Comparison of ENCODE assay signal across 13 cellular contexts in the genomic region with DNA sequence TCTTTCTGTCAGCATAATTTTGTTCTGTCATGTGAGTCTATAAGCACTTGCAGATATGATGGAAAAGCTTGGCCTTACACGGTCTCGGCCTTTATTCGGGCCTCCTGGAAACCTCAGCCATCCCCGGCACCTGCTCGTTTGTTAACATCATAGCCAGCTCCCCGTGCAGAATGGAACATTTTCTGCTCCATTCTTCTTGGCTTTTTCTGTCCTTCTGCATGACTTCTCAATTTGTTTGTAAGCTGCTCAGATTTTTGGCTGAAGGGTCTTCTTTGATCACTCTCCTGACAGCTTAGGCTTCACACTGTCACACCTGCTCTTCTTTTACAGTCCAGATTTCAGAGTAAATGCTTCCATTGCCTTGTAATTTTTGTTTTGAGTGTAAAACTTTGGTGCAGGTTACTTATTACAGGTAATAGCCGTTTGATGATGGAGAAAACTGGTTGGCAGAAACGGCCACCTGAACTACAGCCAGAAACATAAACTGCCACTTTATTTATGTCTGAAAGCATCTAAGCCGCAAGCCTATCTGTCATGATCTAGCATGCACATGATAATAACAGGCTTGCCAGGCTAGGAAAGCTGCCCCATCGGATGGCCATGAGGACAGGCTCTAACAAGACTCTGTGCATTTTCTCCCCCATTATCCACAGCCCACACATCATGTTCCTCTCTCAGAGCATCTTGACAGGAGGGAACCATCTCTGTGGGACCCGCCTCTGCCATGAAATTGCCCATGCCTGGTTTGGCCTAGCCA.
DNase-seq lines count a peak whose midpoint lies in the region; ATAC-seq lines count a peak whose summit lies in the region.
"Had no signal": no experiment of that assay in that cellular context is flagged by ENCODE, and none has a peak within 500 bp of the region (broad histone marks: within the 10 kb centered on the region; RNA-seq: fewer than 3 reads in every experiment).

No MANE protein-coding gene starts in this region.

- no peak for ATAC-seq in HG03378 (IDR thresholded peaks at IDR 0.05; ENCODE audit: unreplicated experiment)
- no peak for ATAC-seq in effector memory CD8-positive, alpha-beta T cell (replicated peaks)
- ATAC-seq: mucosa of descending colon had no signal

- H4K20me1 ChIP-seq in Karpas-422 (ENCODE audit: insufficient read depth, low read depth, low read length) = no peaks in the 10 kb centered on the region; the same call in 1 of the 2 replicates

- no peaks in the 10 kb centered on the region for H3K27me3 Mint-ChIP-seq in effector memory CD8-positive, alpha-beta T cell
- H3K27me3 Mint-ChIP-seq: activated naive CD8-positive, alpha-beta T cell treated with anti-CD3 and anti-CD28 coated beads for 36 hours; CD4-positive, alpha-beta memory T cell had no signal

- H3K4me3 ChIP-seq in Karpas-422 (ENCODE audit: low read length) (no peak overlapping the region), adipocyte (ENCODE audit: low read length) (peak overlapping the region; percentile 7), stomach smooth muscle (ENCODE audit: low read length in 2 of 2) (no peak overlapping the region)
- H3K4me3 ChIP-seq: mucosa of descending colon had no signal

- no peaks in the 10 kb centered on the region for H3K36me3 ChIP-seq in Karpas-422 (ENCODE audit: insufficient read depth, low read length)
- no peaks in the 10 kb centered on the region for H3K36me3 ChIP-seq in adipocyte (ENCODE audit: control insufficient read depth, insufficient read depth, low read length, severe bottlenecking)
- H3K36me3 ChIP-seq in stomach smooth muscle (ENCODE audit: control insufficient read depth in 2 of 2, insufficient read depth in 2 of 2, low read length in 2 of 2) = no peaks in the 10 kb centered on the region

- no peaks in the 10 kb centered on the region for H3K9me3 Mint-ChIP-seq in effector memory CD8-positive, alpha-beta T cell
- H3K9me3 Mint-ChIP-seq: activated naive CD8-positive, alpha-beta T cell treated with anti-CD3 and anti-CD28 coated beads for 36 hours; CD4-positive, alpha-beta memory T cell had no signal

- H3K9me3 ChIP-seq in Karpas-422 (ENCODE audit: low read length) (no peaks in the 10 kb centered on the region), adipocyte (ENCODE audit: control insufficient read depth, low read length) (no peaks in the 10 kb centered on the region), stomach smooth muscle (ENCODE audit: control insufficient read depth in 2 of 2, low read length in 2 of 2) (no peaks in the 10 kb centered on the region)
- H3K9me3 ChIP-seq: mucosa of descending colon had no signal

- DNase-seq in Karpas-422 (no peak), adipocyte (ENCODE audit: low read depth) (no peak), NCI-H187 treated with DMSO at 0.1 percent for 48 hours (lab: John Stamatoyannopoulos, UW) (no peak), kidney tubule cell (ENCODE audit: low spot score) (no peak)
- no peak for DNase-seq in effector memory CD8-positive, alpha-beta T cell
- DNase-seq: activated naive CD8-positive, alpha-beta T cell treated with anti-CD3 and anti-CD28 coated beads for 36 hours; CD4-positive, alpha-beta memory T cell; effector CD8-positive, alpha-beta T cell; hypothalamus; mucosa of descending colon had no signal

- H3K9me2 ChIP-seq in Karpas-422 (replicated peaks; ENCODE audit: insufficient read depth, low read length) = no peaks in the 10 kb centered on the region

- peak overlapping the region; percentile 52; the same call in 1 of the 2 replicates for H3K9ac ChIP-seq in Karpas-422 (ENCODE audit: low read length)
- peak overlapping the region; percentile 89 for H3K9ac ChIP-seq in adipocyte (ENCODE audit: low read length)
- no peak overlapping the region for H3K9ac ChIP-seq in stomach smooth muscle (ENCODE audit: low read length in 2 of 2)

- no peaks in the 10 kb centered on the region for H3K79me2 ChIP-seq in Karpas-422 (ENCODE audit: low read length)

- H3K4me1 ChIP-seq in Karpas-422 (ENCODE audit: low read length) (peaks cover 26% of the 10 kb centered on the region), adipocyte (ENCODE audit: control insufficient read depth, insufficient read depth, low read length) (peaks cover 59% of the 10 kb centered on the region), stomach smooth muscle (ENCODE audit: control insufficient read depth, insufficient read depth, low read length) (peaks cover 44% of the 10 kb centered on the region)

- peak overlapping the region; percentile 59 for H3K4me2 ChIP-seq in Karpas-422 (ENCODE audit: low read depth, low read length, poor library complexity, severe bottlenecking)

- H3K27ac Mint-ChIP-seq in effector memory CD8-positive, alpha-beta T cell = no peak overlapping the region
- H3K27ac Mint-ChIP-seq: activated naive CD8-positive, alpha-beta T cell treated with anti-CD3 and anti-CD28 coated beads for 36 hours had no signal

- H3K27me3 ChIP-seq in Karpas-422 (ENCODE audit: low read length) (no peaks in the 10 kb centered on the region), adipocyte (replicated peaks; ENCODE audit: control insufficient read depth, insufficient read depth, low read length) (no peaks in the 10 kb centered on the region), layer of hippocampus (ENCODE audit: control insufficient read depth, insufficient read depth, low read length) (no peaks in the 10 kb centered on the region), stomach smooth muscle (ENCODE audit: control insufficient read depth in 1 of 2, insufficient read depth in 2 of 2, low read length in 2 of 2) (no peaks in the 10 kb centered on the region)

- H3K27ac ChIP-seq in Karpas-422 (ENCODE audit: low read length) = peak overlapping the region; percentile 62
- peak overlapping the region; percentile 74 for H3K27ac ChIP-seq in layer of hippocampus (ENCODE audit: low read depth, low read length)
- peak overlapping the region; percentile 80 for H3K27ac ChIP-seq in stomach smooth muscle (ENCODE audit: low read length)

- no peak overlapping the region for H2AFZ ChIP-seq in Karpas-422 (ENCODE audit: low read length)

- H3K4me3 Mint-ChIP-seq in effector memory CD8-positive, alpha-beta T cell = no peak overlapping the region
- H3K4me3 Mint-ChIP-seq: activated naive CD8-positive, alpha-beta T cell treated with anti-CD3 and anti-CD28 coated beads for 36 hours; CD4-positive, alpha-beta memory T cell had no signal

- H3K36me3 Mint-ChIP-seq in effector memory CD8-positive, alpha-beta T cell (ENCODE audit: insufficient read depth) = no peaks in the 10 kb centered on the region

- peaks cover 0 to 3% of the 10 kb centered on the region in 2 donors for H3K4me1 Mint-ChIP-seq in effector memory CD8-positive, alpha-beta T cell (ENCODE audit: low read depth in 2 of 2)
- H3K4me1 Mint-ChIP-seq: activated naive CD8-positive, alpha-beta T cell treated with anti-CD3 and anti-CD28 coated beads for 36 hours had no signal

Comparison
In these comparisons a context has a peak if more than half of its experiments do, and no peak if none do; other contexts are left out.
1. H3K9ac ChIP-seq: peak in Karpas-422 (single experiment) and adipocyte (single experiment); none in stomach smooth muscle (0 of 2).
2. Peak in every context shown above with its lines, with median percentiles within 50 percentile points of each other: H3K27ac ChIP-seq.